Comparison of ENCODE assay signal across 1 cellular context in the genomic region with DNA sequence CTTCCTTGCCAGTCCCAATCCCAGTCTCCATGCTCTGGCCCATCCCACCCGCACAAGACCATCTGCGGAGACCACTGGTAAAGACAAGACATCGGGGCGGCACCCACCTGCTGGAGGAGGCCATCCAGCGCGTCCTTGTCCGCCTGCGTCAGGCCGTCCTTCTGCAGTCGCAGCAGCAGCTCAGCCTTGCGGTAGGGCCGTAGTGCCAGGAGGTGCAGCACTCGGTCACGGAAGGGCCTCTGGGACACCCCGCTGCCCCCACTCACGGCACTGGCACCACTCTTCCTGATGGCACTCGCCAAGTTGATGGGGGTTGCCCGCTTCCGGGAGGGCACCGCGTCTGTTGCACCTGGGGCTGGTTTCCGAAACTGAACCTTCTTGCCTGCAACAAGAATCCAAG.
TF ChIP-seq lines count a peak whose summit lies in the region.

No MANE protein-coding gene starts in this region.

TF ChIP-seq in WTC11, 78 proteins besides CTCF, POLR2A, EP300 and RAD21 (continued from another document):
- TF ChIP-seq ZNF219 (CRISPR knock-in tag; IDR thresholded peaks at IDR 0.05; ENCODE audit: borderline replicate concordance) (no peak), TCF7 (CRISPR knock-in tag; IDR thresholded peaks at IDR 0.05; ENCODE audit: low read depth) (no peak), RORB (CRISPR knock-in tag; IDR thresholded peaks at IDR 0.05) (no peak), NFE2L1 (CRISPR knock-in tag; IDR thresholded peaks at IDR 0.05) (no peak), JUN (CRISPR knock-in tag; IDR thresholded peaks at IDR 0.05) (no peak), CREB1 (CRISPR knock-in tag; IDR thresholded peaks at IDR 0.05) (no peak), FOXK1 (CRISPR knock-in tag; IDR thresholded peaks at IDR 0.05) (no peak), TEAD1 (CRISPR knock-in tag; IDR thresholded peaks at IDR 0.05) (no peak), SMAD4 (CRISPR knock-in tag; IDR thresholded peaks at IDR 0.05) (no peak), ZNF138 (CRISPR knock-in tag; conservative IDR thresholded peaks at IDR 0.05) (no peak)
- TF ChIP-seq, protein P1, sequence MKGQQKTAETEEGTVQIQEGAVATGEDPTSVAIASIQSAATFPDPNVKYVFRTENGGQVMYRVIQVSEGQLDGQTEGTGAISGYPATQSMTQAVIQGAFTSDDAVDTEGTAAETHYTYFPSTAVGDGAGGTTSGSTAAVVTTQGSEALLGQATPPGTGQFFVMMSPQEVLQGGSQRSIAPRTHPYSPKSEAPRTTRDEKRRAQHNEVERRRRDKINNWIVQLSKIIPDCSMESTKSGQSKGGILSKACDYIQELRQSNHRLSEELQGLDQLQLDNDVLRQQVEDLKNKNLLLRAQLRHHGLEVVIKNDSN (CRISPR knock-in tag; IDR thresholded peaks at IDR 0.05), result no peak
- TF ChIP-seq, protein P2, sequence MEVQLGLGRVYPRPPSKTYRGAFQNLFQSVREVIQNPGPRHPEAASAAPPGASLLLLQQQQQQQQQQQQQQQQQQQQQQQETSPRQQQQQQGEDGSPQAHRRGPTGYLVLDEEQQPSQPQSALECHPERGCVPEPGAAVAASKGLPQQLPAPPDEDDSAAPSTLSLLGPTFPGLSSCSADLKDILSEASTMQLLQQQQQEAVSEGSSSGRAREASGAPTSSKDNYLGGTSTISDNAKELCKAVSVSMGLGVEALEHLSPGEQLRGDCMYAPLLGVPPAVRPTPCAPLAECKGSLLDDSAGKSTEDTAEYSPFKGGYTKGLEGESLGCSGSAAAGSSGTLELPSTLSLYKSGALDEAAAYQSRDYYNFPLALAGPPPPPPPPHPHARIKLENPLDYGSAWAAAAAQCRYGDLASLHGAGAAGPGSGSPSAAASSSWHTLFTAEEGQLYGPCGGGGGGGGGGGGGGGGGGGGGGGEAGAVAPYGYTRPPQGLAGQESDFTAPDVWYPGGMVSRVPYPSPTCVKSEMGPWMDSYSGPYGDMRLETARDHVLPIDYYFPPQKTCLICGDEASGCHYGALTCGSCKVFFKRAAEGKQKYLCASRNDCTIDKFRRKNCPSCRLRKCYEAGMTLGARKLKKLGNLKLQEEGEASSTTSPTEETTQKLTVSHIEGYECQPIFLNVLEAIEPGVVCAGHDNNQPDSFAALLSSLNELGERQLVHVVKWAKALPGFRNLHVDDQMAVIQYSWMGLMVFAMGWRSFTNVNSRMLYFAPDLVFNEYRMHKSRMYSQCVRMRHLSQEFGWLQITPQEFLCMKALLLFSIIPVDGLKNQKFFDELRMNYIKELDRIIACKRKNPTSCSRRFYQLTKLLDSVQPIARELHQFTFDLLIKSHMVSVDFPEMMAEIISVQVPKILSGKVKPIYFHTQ (CRISPR knock-in tag; IDR thresholded peaks at IDR 0.05), result no peak
- TF ChIP-seq, protein P3, sequence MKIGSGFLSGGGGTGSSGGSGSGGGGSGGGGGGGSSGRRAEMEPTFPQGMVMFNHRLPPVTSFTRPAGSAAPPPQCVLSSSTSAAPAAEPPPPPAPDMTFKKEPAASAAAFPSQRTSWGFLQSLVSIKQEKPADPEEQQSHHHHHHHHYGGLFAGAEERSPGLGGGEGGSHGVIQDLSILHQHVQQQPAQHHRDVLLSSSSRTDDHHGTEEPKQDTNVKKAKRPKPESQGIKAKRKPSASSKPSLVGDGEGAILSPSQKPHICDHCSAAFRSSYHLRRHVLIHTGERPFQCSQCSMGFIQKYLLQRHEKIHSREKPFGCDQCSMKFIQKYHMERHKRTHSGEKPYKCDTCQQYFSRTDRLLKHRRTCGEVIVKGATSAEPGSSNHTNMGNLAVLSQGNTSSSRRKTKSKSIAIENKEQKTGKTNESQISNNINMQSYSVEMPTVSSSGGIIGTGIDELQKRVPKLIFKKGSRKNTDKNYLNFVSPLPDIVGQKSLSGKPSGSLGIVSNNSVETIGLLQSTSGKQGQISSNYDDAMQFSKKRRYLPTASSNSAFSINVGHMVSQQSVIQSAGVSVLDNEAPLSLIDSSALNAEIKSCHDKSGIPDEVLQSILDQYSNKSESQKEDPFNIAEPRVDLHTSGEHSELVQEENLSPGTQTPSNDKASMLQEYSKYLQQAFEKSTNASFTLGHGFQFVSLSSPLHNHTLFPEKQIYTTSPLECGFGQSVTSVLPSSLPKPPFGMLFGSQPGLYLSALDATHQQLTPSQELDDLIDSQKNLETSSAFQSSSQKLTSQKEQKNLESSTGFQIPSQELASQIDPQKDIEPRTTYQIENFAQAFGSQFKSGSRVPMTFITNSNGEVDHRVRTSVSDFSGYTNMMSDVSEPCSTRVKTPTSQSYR (CRISPR knock-in tag; IDR thresholded peaks at IDR 0.05), result no peak
- TF ChIP-seq, protein P4, sequence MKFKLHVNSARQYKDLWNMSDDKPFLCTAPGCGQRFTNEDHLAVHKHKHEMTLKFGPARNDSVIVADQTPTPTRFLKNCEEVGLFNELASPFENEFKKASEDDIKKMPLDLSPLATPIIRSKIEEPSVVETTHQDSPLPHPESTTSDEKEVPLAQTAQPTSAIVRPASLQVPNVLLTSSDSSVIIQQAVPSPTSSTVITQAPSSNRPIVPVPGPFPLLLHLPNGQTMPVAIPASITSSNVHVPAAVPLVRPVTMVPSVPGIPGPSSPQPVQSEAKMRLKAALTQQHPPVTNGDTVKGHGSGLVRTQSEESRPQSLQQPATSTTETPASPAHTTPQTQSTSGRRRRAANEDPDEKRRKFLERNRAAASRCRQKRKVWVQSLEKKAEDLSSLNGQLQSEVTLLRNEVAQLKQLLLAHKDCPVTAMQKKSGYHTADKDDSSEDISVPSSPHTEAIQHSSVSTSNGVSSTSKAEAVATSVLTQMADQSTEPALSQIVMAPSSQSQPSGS (CRISPR knock-in tag; IDR thresholded peaks at IDR 0.05; ENCODE audit: borderline replicate concordance, low read depth), result no peak
- TF ChIP-seq, protein P5, sequence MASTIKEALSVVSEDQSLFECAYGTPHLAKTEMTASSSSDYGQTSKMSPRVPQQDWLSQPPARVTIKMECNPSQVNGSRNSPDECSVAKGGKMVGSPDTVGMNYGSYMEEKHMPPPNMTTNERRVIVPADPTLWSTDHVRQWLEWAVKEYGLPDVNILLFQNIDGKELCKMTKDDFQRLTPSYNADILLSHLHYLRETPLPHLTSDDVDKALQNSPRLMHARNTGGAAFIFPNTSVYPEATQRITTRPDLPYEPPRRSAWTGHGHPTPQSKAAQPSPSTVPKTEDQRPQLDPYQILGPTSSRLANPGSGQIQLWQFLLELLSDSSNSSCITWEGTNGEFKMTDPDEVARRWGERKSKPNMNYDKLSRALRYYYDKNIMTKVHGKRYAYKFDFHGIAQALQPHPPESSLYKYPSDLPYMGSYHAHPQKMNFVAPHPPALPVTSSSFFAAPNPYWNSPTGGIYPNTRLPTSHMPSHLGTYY (CRISPR knock-in tag; IDR thresholded peaks at IDR 0.05), result no peak
- TF ChIP-seq, protein P6, sequence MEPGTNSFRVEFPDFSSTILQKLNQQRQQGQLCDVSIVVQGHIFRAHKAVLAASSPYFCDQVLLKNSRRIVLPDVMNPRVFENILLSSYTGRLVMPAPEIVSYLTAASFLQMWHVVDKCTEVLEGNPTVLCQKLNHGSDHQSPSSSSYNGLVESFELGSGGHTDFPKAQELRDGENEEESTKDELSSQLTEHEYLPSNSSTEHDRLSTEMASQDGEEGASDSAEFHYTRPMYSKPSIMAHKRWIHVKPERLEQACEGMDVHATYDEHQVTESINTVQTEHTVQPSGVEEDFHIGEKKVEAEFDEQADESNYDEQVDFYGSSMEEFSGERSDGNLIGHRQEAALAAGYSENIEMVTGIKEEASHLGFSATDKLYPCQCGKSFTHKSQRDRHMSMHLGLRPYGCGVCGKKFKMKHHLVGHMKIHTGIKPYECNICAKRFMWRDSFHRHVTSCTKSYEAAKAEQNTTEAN (CRISPR knock-in tag; IDR thresholded peaks at IDR 0.05), result no peak
- TF ChIP-seq, protein P7, sequence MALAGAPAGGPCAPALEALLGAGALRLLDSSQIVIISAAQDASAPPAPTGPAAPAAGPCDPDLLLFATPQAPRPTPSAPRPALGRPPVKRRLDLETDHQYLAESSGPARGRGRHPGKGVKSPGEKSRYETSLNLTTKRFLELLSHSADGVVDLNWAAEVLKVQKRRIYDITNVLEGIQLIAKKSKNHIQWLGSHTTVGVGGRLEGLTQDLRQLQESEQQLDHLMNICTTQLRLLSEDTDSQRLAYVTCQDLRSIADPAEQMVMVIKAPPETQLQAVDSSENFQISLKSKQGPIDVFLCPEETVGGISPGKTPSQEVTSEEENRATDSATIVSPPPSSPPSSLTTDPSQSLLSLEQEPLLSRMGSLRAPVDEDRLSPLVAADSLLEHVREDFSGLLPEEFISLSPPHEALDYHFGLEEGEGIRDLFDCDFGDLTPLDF (CRISPR knock-in tag; IDR thresholded peaks at IDR 0.05), result no peak
TF ChIP-seq in WTC11: peak in this region for 0.
